ENCODE assay signal across 10 cellular contexts in genomic region chr12:4911316-4911994, GRCh38. TPM values are rescaled to one million over a fixed set of nuclear protein-coding genes. Genes with fewer than 3 reads are reported as not detected.
DNase-seq lines count a peak whose midpoint lies in the region; ATAC-seq and TF ChIP-seq lines count a peak whose summit lies in the region.
"Had no signal": no experiment of that assay in that cellular context is flagged by ENCODE, and none has a peak within 500 bp of the region (broad histone marks: within the 10 kb centered on the region; RNA-seq: fewer than 3 reads in every experiment).

No MANE protein-coding gene starts in this region.

- POLR2A ChIA-PET in CD8-positive, alpha-beta memory T cell (lab: Charles Lee) = no interaction called here

- H3K27me3 ChIP-seq in BLaER1 = peaks cover 65% of the 10 kb centered on the region
- H3K27me3 ChIP-seq in CD8-positive, alpha-beta memory T cell (ENCODE audit: insufficient read depth, low read length, poor library complexity, severe bottlenecking) = peaks cover 28% of the 10 kb centered on the region
- peaks cover 6% of the 10 kb centered on the region for H3K27me3 ChIP-seq in ascending aorta

- H3K4me3 Mint-ChIP-seq in CD8-positive, alpha-beta memory T cell = peak overlapping the region; percentile 45 to 78 (median 65)
- H3K4me3 Mint-ChIP-seq in natural killer cell treated with Interleukin-12 subunit alpha and Interleukin-12 subunit beta and Interleukin-15 and Interleukin-18, amount 100 ng/mL, for 72 hours = peak overlapping the region; percentile 52

- no peak overlapping the region for H3K4me2 ChIP-seq in BLaER1

- peaks cover 33 to 60% of the 10 kb centered on the region in 2 donors for H3K27me3 Mint-ChIP-seq in CD8-positive, alpha-beta memory T cell
- peaks cover 30 to 43% of the 10 kb centered on the region in 2 donors for H3K27me3 Mint-ChIP-seq in natural killer cell treated with Interleukin-12 subunit alpha and Interleukin-12 subunit beta and Interleukin-15 and Interleukin-18, amount 100 ng/mL, for 72 hours

- TF ChIP-seq CTCF in ascending aorta (IDR thresholded peaks at IDR 0.05) = no peak

- H3K27ac Mint-ChIP-seq in CD8-positive, alpha-beta memory T cell = peak overlapping the region in 2 of 8 donors; percentile 5 to 11
- H3K27ac Mint-ChIP-seq in natural killer cell treated with Interleukin-12 subunit alpha and Interleukin-12 subunit beta and Interleukin-15 and Interleukin-18, amount 100 ng/mL, for 72 hours = no peak overlapping the region

- H3K36me3 Mint-ChIP-seq in CD8-positive, alpha-beta memory T cell = peaks cover 0 to 4% (median 0%) of the 10 kb centered on the region in 3 donors
- peaks cover 5% of the 10 kb centered on the region for H3K36me3 Mint-ChIP-seq in natural killer cell treated with Interleukin-12 subunit alpha and Interleukin-12 subunit beta and Interleukin-15 and Interleukin-18, amount 100 ng/mL, for 72 hours

- H3K36me3 ChIP-seq in BLaER1 (no peaks in the 10 kb centered on the region), ascending aorta (no peaks in the 10 kb centered on the region)
- H3K36me3 ChIP-seq in CD8-positive, alpha-beta memory T cell (ENCODE audit: insufficient read depth, low read length) = no peaks in the 10 kb centered on the region
- H3K36me3 ChIP-seq: tibial nerve had no signal

- DNase-seq in CD8-positive, alpha-beta memory T cell = no peak
- DNase-seq in ascending aorta (ENCODE audit: low spot score in 2 of 2) = no peak
- DNase-seq in natural killer cell treated with Interleukin-12 subunit alpha and Interleukin-12 subunit beta and Interleukin-15 and Interleukin-18, amount 100 ng/mL, for 72 hours (ENCODE audit: low spot score) = no peak
- no peak for DNase-seq in EL
- DNase-seq: central memory CD4-positive, alpha-beta T cell had no signal

- H3K9me3 Mint-ChIP-seq in CD8-positive, alpha-beta memory T cell = peaks cover 0 to 6% (median 0%) of the 10 kb centered on the region in 5 donors
- no peaks in the 10 kb centered on the region for H3K9me3 Mint-ChIP-seq in natural killer cell treated with Interleukin-12 subunit alpha and Interleukin-12 subunit beta and Interleukin-15 and Interleukin-18, amount 100 ng/mL, for 72 hours

- intact Hi-C loops in ascending aorta (cut with DNase I) = no loop called here

- H3K4me1 ChIP-seq in BLaER1 (peaks cover 16% of the 10 kb centered on the region), ascending aorta (peaks cover 0 to 23% of the 10 kb centered on the region in 2 donors)
- peaks cover 8% of the 10 kb centered on the region for H3K4me1 ChIP-seq in CD8-positive, alpha-beta memory T cell (ENCODE audit: insufficient read depth, low read length)

- H3K4me1 Mint-ChIP-seq in CD8-positive, alpha-beta memory T cell = peaks cover 17 to 31% (median 20%) of the 10 kb centered on the region in 3 donors
- H3K4me1 Mint-ChIP-seq in natural killer cell treated with Interleukin-12 subunit alpha and Interleukin-12 subunit beta and Interleukin-15 and Interleukin-18, amount 100 ng/mL, for 72 hours (ENCODE audit: low read depth in 2 of 2) = peaks cover 0 to 10% of the 10 kb centered on the region in 2 donors

- H3K9me3 ChIP-seq in BLaER1 (peaks cover 36% of the 10 kb centered on the region), ascending aorta (no peaks in the 10 kb centered on the region)
- H3K9me3 ChIP-seq in CD8-positive, alpha-beta memory T cell (ENCODE audit: low read length) = no peaks in the 10 kb centered on the region
- H3K9me3 ChIP-seq: tibial nerve had no signal

- no peak overlapping the region for H3K27ac ChIP-seq in BLaER1
- H3K27ac ChIP-seq in CD8-positive, alpha-beta memory T cell (ENCODE audit: low read depth, low read length) = no peak overlapping the region
- no peak overlapping the region for H3K27ac ChIP-seq in ascending aorta
- H3K27ac ChIP-seq: tibial nerve had no signal

- ATAC-seq in natural killer cell treated with Interleukin-12 subunit alpha and Interleukin-12 subunit beta and Interleukin-15 and Interleukin-18, amount 100 ng/mL, for 72 hours = no peak
- no peak for ATAC-seq in HG03469 (IDR thresholded peaks at IDR 0.05; ENCODE audit: unreplicated experiment)
- no peak for ATAC-seq in HG03378 (IDR thresholded peaks at IDR 0.05; ENCODE audit: unreplicated experiment)

- H4K20me1 ChIP-seq in BLaER1 = peaks cover 9% of the 10 kb centered on the region; the same call in 1 of the 2 replicates

- H3K4me3 ChIP-seq in BLaER1 (0 out of 2 replicates have a peak overlapping the region, but pooled peaks have one; percentile 61), ascending aorta (peak overlapping the region; percentile 51 to 76)
- no peak overlapping the region for H3K4me3 ChIP-seq in CD8-positive, alpha-beta memory T cell (ENCODE audit: low read length)

- CTCF ChIA-PET in CD8-positive, alpha-beta memory T cell (lab: Charles Lee) = no interaction called here

- H3K9ac ChIP-seq in BLaER1 = no peak overlapping the region

RNA-seq across cellular contexts. Expression of gene KCNA1, which starts 1.8 kb away (rescaled TPM):
- not detected for total RNA-seq in CD8-positive, alpha-beta memory T cell
- polyA plus RNA-seq in CD8-positive, alpha-beta memory T cell = not detected
- not detected for total RNA-seq in ascending aorta
- not detected for total RNA-seq in natural killer cell treated with Interleukin-12 subunit alpha and Interleukin-12 subunit beta and Interleukin-15 and Interleukin-18, amount 100 ng/mL, for 72 hours
- total RNA-seq: activated CD8-positive, alpha-beta memory T cell treated with anti-CD3 and anti-CD28 coated beads for 36 hours had no signal
